Comparison of ENCODE assay signal across 1 cellular context in the genomic region with DNA sequence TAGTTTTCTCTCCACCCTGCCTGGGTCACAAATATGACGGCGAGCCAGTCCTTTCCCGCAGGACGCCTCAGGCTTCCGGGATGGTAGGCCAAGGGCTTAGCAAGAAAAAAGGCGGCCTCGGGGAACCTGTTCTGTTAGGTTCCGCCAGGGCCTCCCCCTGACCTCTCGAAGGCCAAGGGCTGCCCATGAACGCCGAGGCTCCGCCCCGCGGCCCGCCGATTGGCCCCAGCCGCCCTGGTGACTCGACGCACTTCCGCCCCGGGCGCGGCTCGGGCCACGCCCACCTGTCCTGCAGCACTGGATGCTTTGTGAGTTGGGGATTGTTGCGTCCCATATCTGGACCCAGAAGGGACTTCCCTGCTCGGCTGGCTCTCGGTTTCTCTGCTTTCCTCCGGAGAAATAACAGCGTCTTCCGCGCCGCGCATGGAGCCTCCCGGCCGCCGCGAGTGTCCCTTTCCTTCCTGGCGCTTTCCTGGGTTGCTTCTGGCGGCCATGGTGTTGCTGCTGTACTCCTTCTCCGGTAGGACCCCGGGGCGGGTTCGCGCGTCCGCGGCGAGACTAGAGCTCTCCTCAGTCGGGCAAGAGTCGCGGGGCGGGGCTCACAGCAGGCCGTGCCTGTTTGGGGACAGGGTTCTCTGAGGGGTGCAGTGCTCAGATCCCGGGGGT.
TF ChIP-seq lines count a peak whose summit lies in the region.

A gene (plus strand): TSS at position 265 of the 666 bp plus-strand sequence. CDS start 159 bp downstream, at position 424.

TF ChIP-seq in HEK293, 187 proteins besides CTCF, POLR2A, EP300 and RAD21 (continued from another document):
- TF ChIP-seq, protein P1, sequence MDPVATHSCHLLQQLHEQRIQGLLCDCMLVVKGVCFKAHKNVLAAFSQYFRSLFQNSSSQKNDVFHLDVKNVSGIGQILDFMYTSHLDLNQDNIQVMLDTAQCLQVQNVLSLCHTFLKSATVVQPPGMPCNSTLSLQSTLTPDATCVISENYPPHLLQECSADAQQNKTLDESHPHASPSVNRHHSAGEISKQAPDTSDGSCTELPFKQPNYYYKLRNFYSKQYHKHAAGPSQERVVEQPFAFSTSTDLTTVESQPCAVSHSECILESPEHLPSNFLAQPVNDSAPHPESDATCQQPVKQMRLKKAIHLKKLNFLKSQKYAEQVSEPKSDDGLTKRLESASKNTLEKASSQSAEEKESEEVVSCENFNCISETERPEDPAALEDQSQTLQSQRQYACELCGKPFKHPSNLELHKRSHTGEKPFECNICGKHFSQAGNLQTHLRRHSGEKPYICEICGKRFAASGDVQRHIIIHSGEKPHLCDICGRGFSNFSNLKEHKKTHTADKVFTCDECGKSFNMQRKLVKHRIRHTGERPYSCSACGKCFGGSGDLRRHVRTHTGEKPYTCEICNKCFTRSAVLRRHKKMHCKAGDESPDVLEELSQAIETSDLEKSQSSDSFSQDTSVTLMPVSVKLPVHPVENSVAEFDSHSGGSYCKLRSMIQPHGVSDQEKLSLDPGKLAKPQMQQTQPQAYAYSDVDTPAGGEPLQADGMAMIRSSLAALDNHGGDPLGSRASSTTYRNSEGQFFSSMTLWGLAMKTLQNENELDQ (tag by site-specific recombination; IDR thresholded peaks at IDR 0.05; ENCODE audit: low read depth): no peak
- TF ChIP-seq ZNF626 (tag by site-specific recombination; IDR thresholded peaks at IDR 0.05) (no peak), ZNF830 (tag by site-specific recombination; IDR thresholded peaks at IDR 0.05; ENCODE audit: low read depth) (no peak), ZBTB8A (tag by site-specific recombination; IDR thresholded peaks at IDR 0.05) (peak; percentile 35), ZNF776 (tag by site-specific recombination; IDR thresholded peaks at IDR 0.05; ENCODE audit: borderline replicate concordance) (no peak), KLF9 (tag by site-specific recombination; IDR thresholded peaks at IDR 0.05; ENCODE audit: low read depth) (peak; percentile 97), ZNF292 (tag by site-specific recombination; IDR thresholded peaks at IDR 0.05; ENCODE audit: borderline replicate concordance, low read depth) (no peak), ZNF335 (tag by site-specific recombination; conservative IDR thresholded peaks at IDR 0.05) (peak; percentile 98), ZNF19 (tag by site-specific recombination; IDR thresholded peaks at IDR 0.05; ENCODE audit: low read depth) (no peak), ZNF521 (tag by site-specific recombination; IDR thresholded peaks at IDR 0.05) (no peak)
